Comparison of ENCODE assay signal across 19 cellular contexts in the genomic region with DNA sequence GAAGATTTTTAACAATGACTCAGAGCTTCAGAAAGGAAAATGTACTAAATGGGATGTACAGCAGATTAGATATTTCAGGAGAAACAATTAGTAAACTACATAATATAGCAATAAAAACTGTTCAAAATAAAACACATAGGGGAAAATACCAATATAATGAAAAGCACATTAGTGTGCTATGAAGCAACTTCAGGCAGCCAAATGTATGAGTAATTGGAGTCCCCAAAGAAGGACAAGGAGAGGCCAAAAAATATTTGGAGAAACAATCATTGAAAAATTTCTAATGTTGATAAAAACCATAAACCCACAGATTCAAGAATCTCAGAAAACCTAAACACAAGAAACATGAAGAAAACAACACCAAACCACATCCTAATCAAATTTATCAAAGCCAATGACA.
DNase-seq lines count a peak whose midpoint lies in the region; ATAC-seq, FAIRE-seq and TF ChIP-seq lines count a peak whose summit lies in the region.
"Had no signal": no experiment of that assay in that cellular context is flagged by ENCODE, and none has a peak within 500 bp of the region (broad histone marks: within the 10 kb centered on the region; RNA-seq: fewer than 3 reads in every experiment).

No MANE protein-coding gene starts in this region.

- H3K9me3 ChIP-seq in astrocyte (ENCODE audit: insufficient read depth, low read depth, low read length) (no peaks in the 10 kb centered on the region), kidney (ENCODE audit: control insufficient read depth in 1 of 2, low read length in 2 of 2) (no peaks in the 10 kb centered on the region)
- H3K9me3 ChIP-seq: BLaER1, Caco-2 had no signal

- no peaks in the 10 kb centered on the region for H3K36me3 Mint-ChIP-seq in astrocyte (ENCODE audit: low read depth, unreplicated experiment)
- H3K36me3 Mint-ChIP-seq: CD4-positive, CD25-positive, alpha-beta regulatory T cell; CD8-positive, alpha-beta T cell had no signal

- no peak overlapping the region for H3K4me2 ChIP-seq in astrocyte (ENCODE audit: low read length)
- H3K4me2 ChIP-seq: BLaER1 had no signal

- no peak for FAIRE-seq in astrocyte (lab: Jason Lieb, UNC)
- peak; percentile 63 for FAIRE-seq in kidney (lab: Jason Lieb, UNC)
- FAIRE-seq: G401.6, GM12892, H1 had no signal

- H2AFZ ChIP-seq in astrocyte (ENCODE audit: low read depth, low read length) = no peak overlapping the region

- H3K27me3 ChIP-seq in astrocyte (ENCODE audit: insufficient read depth, low read length) = no peaks in the 10 kb centered on the region

- no peak overlapping the region for H3K4me3 Mint-ChIP-seq in astrocyte (ENCODE audit: unreplicated experiment)
- H3K4me3 Mint-ChIP-seq: B cell; CD4-positive, CD25-positive, alpha-beta regulatory T cell; CD8-positive, alpha-beta T cell had no signal

- TF ChIP-seq CTCF in astrocyte (IDR thresholded peaks at IDR 0.05; ENCODE audit: insufficient read depth, low read depth, low read length) = no peak
- TF ChIP-seq CTCF in fibroblast of mammary gland (conservative IDR thresholded peaks at IDR 0.05; ENCODE audit: control insufficient read depth, insufficient read depth, low read depth, low read length) = no peak
- TF ChIP-seq CTCF in kidney (IDR thresholded peaks at IDR 0.05; ENCODE audit: borderline replicate concordance, extremely low read depth, insufficient read depth) = no peak

- ATAC-seq in GM18870 (IDR thresholded peaks at IDR 0.05; ENCODE audit: unreplicated experiment) = no peak
- ATAC-seq: CD8-positive, alpha-beta T cell had no signal

- H3K9me3 Mint-ChIP-seq in astrocyte (ENCODE audit: unreplicated experiment) = no peaks in the 10 kb centered on the region

- no peak overlapping the region for H3K27ac Mint-ChIP-seq in astrocyte (ENCODE audit: unreplicated experiment)
- H3K27ac Mint-ChIP-seq: B cell; CD4-positive, CD25-positive, alpha-beta regulatory T cell; CD8-positive, alpha-beta T cell had no signal

- H3K4me3 ChIP-seq in astrocyte (ENCODE audit: insufficient read depth, low read depth, low read length) (no peak overlapping the region), fibroblast of mammary gland (ENCODE audit: control insufficient read depth, low read depth, low read length) (no peak overlapping the region), kidney (ENCODE audit: low read length in 2 of 2) (no peak overlapping the region)
- H3K4me3 ChIP-seq: BLaER1 had no signal

- no peaks in the 10 kb centered on the region for H3K4me1 Mint-ChIP-seq in astrocyte (ENCODE audit: low read depth, unreplicated experiment)
- H3K4me1 Mint-ChIP-seq: B cell; CD4-positive, CD25-positive, alpha-beta regulatory T cell had no signal

- intact Hi-C loops in kidney (cut with DNase I) = no loop called here

- no peaks in the 10 kb centered on the region for H3K36me3 ChIP-seq in astrocyte (ENCODE audit: insufficient read depth, low read length)
- no peaks in the 10 kb centered on the region for H3K36me3 ChIP-seq in kidney (ENCODE audit: control insufficient read depth in 1 of 2, insufficient read depth in 2 of 2, low read length in 2 of 2)
- H3K36me3 ChIP-seq: BLaER1 had no signal

- no peaks in the 10 kb centered on the region for H3K27me3 Mint-ChIP-seq in astrocyte (ENCODE audit: low read depth, unreplicated experiment)
- H3K27me3 Mint-ChIP-seq: B cell; CD4-positive, CD25-positive, alpha-beta regulatory T cell had no signal

- H3K4me1 ChIP-seq in astrocyte (ENCODE audit: insufficient read depth, low read length) = no peaks in the 10 kb centered on the region
- no peaks in the 10 kb centered on the region for H3K4me1 ChIP-seq in kidney (ENCODE audit: control insufficient read depth in 1 of 2, insufficient read depth in 1 of 2, low read depth in 1 of 2, low read length in 2 of 2)
- H3K4me1 ChIP-seq: BLaER1, Caco-2 had no signal

- H3K9ac ChIP-seq in astrocyte (ENCODE audit: low read length) (no peak overlapping the region), kidney (ENCODE audit: low read length in 2 of 2) (no peak overlapping the region)
- H3K9ac ChIP-seq: BLaER1 had no signal

- no peaks in the 10 kb centered on the region for H3K79me2 ChIP-seq in astrocyte (ENCODE audit: insufficient read depth, low read length)

- DNase-seq in astrocyte (ENCODE audit: low read depth) = peak; percentile 42
- peak; percentile 43 for DNase-seq in fibroblast of mammary gland (ENCODE audit: low read depth)
- DNase-seq in kidney = no peak
- DNase-seq in NCI-H524 (lab: John Stamatoyannopoulos, UW) = no peak
- no peak for DNase-seq in NK-92 (lab: John Stamatoyannopoulos, UW; ENCODE audit: unreplicated experiment)
- DNase-seq: Caco-2; CD4-positive, CD25-positive, alpha-beta regulatory T cell; CD8-positive, alpha-beta T cell; DMS153; DND-41; H7; HCEC 1CT had no signal

- H4K20me1 ChIP-seq in astrocyte (ENCODE audit: insufficient read depth, low read length) = no peaks in the 10 kb centered on the region
- H4K20me1 ChIP-seq: BLaER1 had no signal

- no peak overlapping the region for H3K27ac ChIP-seq in astrocyte (ENCODE audit: low read depth, low read length)
- H3K27ac ChIP-seq in kidney (ENCODE audit: low read depth in 2 of 2, low read length in 2 of 2) = no peak overlapping the region
- H3K27ac ChIP-seq: BLaER1, C4-2B had no signal

Comparison
In these comparisons a context has a peak if more than half of its experiments do, and no peak if none do; other contexts are left out.
1. DNase-seq: peak in astrocyte (single experiment) and fibroblast of mammary gland (single experiment); none in kidney (single experiment), NCI-H524 (0 of 2) and NK-92 (single experiment).